Comparison of ENCODE assay signal across 34 cellular contexts in genomic region chr9:87135074-87135473, GRCh38.
"Had no signal": no experiment of that assay in that cellular context is flagged by ENCODE, and none has a peak within 500 bp of the region (broad histone marks: within the 10 kb centered on the region; RNA-seq: fewer than 3 reads in every experiment).

No MANE protein-coding gene starts in this region.

- DNase-seq: Karpas-422, Kasumi-1, MG63, MM.1S, MV-4-11, NCI-H1048, NCI-H1092, NCI-H1092 treated with DMSO at 0.1 percent for 48 hours, NCI-H1105, NCI-H1105 treated with DMSO at 0.1 percent for 48 hours, NCI-H1417, NCI-H1417 treated with DMSO at 0.1 percent for 48 hours, NCI-H1436, NCI-H1436 treated with DMSO at 0.1 percent for 48 hours, NCI-H146, NCI-H1694, NCI-H1694 treated with DMSO at 0.1 percent for 48 hours, NCI-H187, NCI-H187 treated with DMSO at 0.1 percent for 48 hours, NCI-H1930, NCI-H2029, NCI-H2029 treated with DMSO at 0.1 percent for 48 hours, NCI-H2081, NCI-H2081 treated with DMSO at 0.1 percent for 48 hours, NCI-H2171, NCI-H2171 treated with DMSO at 0.1 percent for 48 hours, NCI-H2227 treated with DMSO at 0.1 percent for 48 hours, NCI-H226, NCI-H345, NCI-H446, NCI-H446 treated with DMSO at 0.1 percent for 48 hours, NCI-H510A, NCI-H510A treated with DMSO at 0.1 percent for 48 hours, NCI-H524 had no signal

- H3K4me3 ChIP-seq: MG63 had no signal

- H3K36me3 ChIP-seq: MG63 had no signal
